ENCODE assay signal across 26 cellular contexts in the genomic region with DNA sequence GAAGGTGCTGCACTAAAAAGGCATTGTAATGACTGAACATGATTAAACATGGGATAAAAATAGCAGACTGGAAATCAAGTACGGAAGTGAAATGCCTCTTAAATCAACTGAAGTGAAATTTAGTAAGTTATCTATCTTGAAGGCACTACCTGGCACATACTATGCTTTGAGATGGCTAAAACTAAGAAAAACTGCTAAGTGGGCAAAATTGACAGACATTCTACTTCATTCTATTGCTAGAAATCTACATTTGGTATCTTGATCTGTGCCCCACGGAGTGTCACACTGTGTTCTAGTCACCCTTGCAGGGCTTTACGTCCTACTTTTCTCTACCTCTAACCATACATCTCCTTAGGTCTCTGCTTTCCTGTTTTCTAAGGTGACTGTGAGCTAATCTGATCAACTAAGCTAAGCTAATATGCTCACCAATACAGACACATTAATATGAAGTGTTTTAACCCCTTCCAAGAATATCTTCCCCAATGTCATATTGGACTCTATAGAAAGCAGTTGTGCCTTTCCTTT. TPM values are rescaled to one million over a fixed set of nuclear protein-coding genes. Genes with fewer than 3 reads are reported as not detected.
"Had no signal": no experiment of that assay in that cellular context is flagged by ENCODE, and none has a peak within 500 bp of the region (broad histone marks: within the 10 kb centered on the region; RNA-seq: fewer than 3 reads in every experiment).

No MANE protein-coding gene starts in this region.

- FAIRE-seq: endothelial cell of umbilical vein, kidney had no signal

- H3K36me3 ChIP-seq: cardiac muscle cell, esophagus muscularis mucosa, gastroesophageal sphincter, heart left ventricle, upper lobe of right lung had no signal

- H3K36me3 Mint-ChIP-seq: activated CD8-positive, alpha-beta memory T cell treated with anti-CD3 and anti-CD28 coated beads, Interleukin-2, amount 10 ng/mL, durations not matched to agents 7 days and 5 days; activated naive CD8-positive, alpha-beta T cell treated with anti-CD3 and anti-CD28 coated beads, Interleukin-2, amount 10 ng/mL, durations not matched to agents 7 days and 5 days had no signal

- ATAC-seq: activated CD8-positive, alpha-beta memory T cell treated with anti-CD3 and anti-CD28 coated beads, Interleukin-2, amount 10 ng/mL, durations not matched to agents 7 days and 5 days; activated T-helper 17 cell treated with anti-CD3 and anti-CD28 coated beads, Interleukin-2, amount 50 U/mL, for 72 hours; gastroesophageal sphincter; heart left ventricle; left lobe of liver; upper lobe of right lung had no signal

- DNase-seq: activated B cell treated with CpG ODN at 0.5 μM for 24 hours; activated CD4-positive, alpha-beta memory T cell treated with anti-CD3 and anti-CD28 coated beads, Interleukin-2, amount 10 ng/mL, durations not matched to agents 7 days and 5 days; activated CD4-positive, alpha-beta T cell treated with anti-CD3 and anti-CD28 coated beads for 4 hours; activated CD8-positive, alpha-beta memory T cell treated with anti-CD3 and anti-CD28 coated beads, Interleukin-2, amount 10 ng/mL, durations not matched to agents 7 days and 5 days; activated naive CD4-positive, alpha-beta T cell treated with Interleukin-2 at 50 U/mL for 16 hours; activated naive CD8-positive, alpha-beta T cell treated with anti-CD3 and anti-CD28 coated beads, Interleukin-2, amount 10 ng/mL, durations not matched to agents 7 days and 5 days; activated T-cell treated with anti-CD3 and anti-CD28 coated beads, Interleukin-2, amount 50 U/mL, for 1 hour; amygdala; dermis blood vessel endothelial cell; effector memory CD4-positive, alpha-beta T cell; heart left ventricle; kidney; mammary epithelial cell; midbrain; nephron progenitor cell; nucleus accumbens; stimulated activated naive CD4-positive, alpha-beta T cell; upper lobe of right lung had no signal

- H3K27ac Mint-ChIP-seq: activated B cell treated with CpG ODN at 0.5 μM for 24 hours; activated CD4-positive, alpha-beta memory T cell treated with anti-CD3 and anti-CD28 coated beads, Interleukin-2, amount 10 ng/mL, durations not matched to agents 7 days and 5 days; activated CD8-positive, alpha-beta memory T cell treated with anti-CD3 and anti-CD28 coated beads, Interleukin-2, amount 10 ng/mL, durations not matched to agents 7 days and 5 days; activated naive CD8-positive, alpha-beta T cell treated with anti-CD3 and anti-CD28 coated beads, Interleukin-2, amount 10 ng/mL, durations not matched to agents 7 days and 5 days; activated T-helper 17 cell treated with anti-CD3 and anti-CD28 coated beads, Interleukin-2, amount 50 U/mL, for 72 hours; nephron progenitor cell had no signal

- H3K27me3 Mint-ChIP-seq: activated B cell treated with CpG ODN at 0.5 μM for 24 hours; activated CD4-positive, alpha-beta memory T cell treated with anti-CD3 and anti-CD28 coated beads, Interleukin-2, amount 10 ng/mL, durations not matched to agents 7 days and 5 days; activated CD8-positive, alpha-beta memory T cell treated with anti-CD3 and anti-CD28 coated beads, Interleukin-2, amount 10 ng/mL, durations not matched to agents 7 days and 5 days; activated naive CD8-positive, alpha-beta T cell treated with anti-CD3 and anti-CD28 coated beads, Interleukin-2, amount 10 ng/mL, durations not matched to agents 7 days and 5 days; activated T-helper 17 cell treated with anti-CD3 and anti-CD28 coated beads, Interleukin-2, amount 50 U/mL, for 72 hours had no signal

- H3K27me3 ChIP-seq: cardiac muscle cell, esophagus muscularis mucosa, gastroesophageal sphincter, heart left ventricle, upper lobe of right lung had no signal

- H3K4me3 ChIP-seq: cardiac muscle cell, esophagus muscularis mucosa, gastroesophageal sphincter, heart left ventricle, upper lobe of right lung had no signal

- H3K4me3 Mint-ChIP-seq: activated B cell treated with CpG ODN at 0.5 μM for 24 hours; activated CD4-positive, alpha-beta memory T cell treated with anti-CD3 and anti-CD28 coated beads, Interleukin-2, amount 10 ng/mL, durations not matched to agents 7 days and 5 days; activated CD8-positive, alpha-beta memory T cell treated with anti-CD3 and anti-CD28 coated beads, Interleukin-2, amount 10 ng/mL, durations not matched to agents 7 days and 5 days; activated naive CD8-positive, alpha-beta T cell treated with anti-CD3 and anti-CD28 coated beads, Interleukin-2, amount 10 ng/mL, durations not matched to agents 7 days and 5 days; activated T-helper 17 cell treated with anti-CD3 and anti-CD28 coated beads, Interleukin-2, amount 50 U/mL, for 72 hours; nephron progenitor cell had no signal

- H3K4me1 ChIP-seq: esophagus muscularis mucosa, gastroesophageal sphincter, upper lobe of right lung had no signal

- H3K4me1 Mint-ChIP-seq: activated CD4-positive, alpha-beta memory T cell treated with anti-CD3 and anti-CD28 coated beads, Interleukin-2, amount 10 ng/mL, durations not matched to agents 7 days and 5 days; activated CD8-positive, alpha-beta memory T cell treated with anti-CD3 and anti-CD28 coated beads, Interleukin-2, amount 10 ng/mL, durations not matched to agents 7 days and 5 days; activated naive CD8-positive, alpha-beta T cell treated with anti-CD3 and anti-CD28 coated beads, Interleukin-2, amount 10 ng/mL, durations not matched to agents 7 days and 5 days; activated T-helper 17 cell treated with anti-CD3 and anti-CD28 coated beads, Interleukin-2, amount 50 U/mL, for 72 hours; nephron progenitor cell had no signal

- H3K9me3 ChIP-seq: esophagus muscularis mucosa, gastroesophageal sphincter, heart left ventricle, upper lobe of right lung had no signal

- H3K27ac ChIP-seq: cardiac muscle cell, esophagus muscularis mucosa, gastroesophageal sphincter, heart left ventricle, upper lobe of right lung had no signal

RNA-seq across cellular contexts. Expression of a gene that starts 4.1 kb away (rescaled TPM):
- total RNA-seq: activated B cell treated with CpG ODN at 0.5 μM for 24 hours; activated CD4-positive, alpha-beta memory T cell treated with anti-CD3 and anti-CD28 coated beads, Interleukin-2, amount 10 ng/mL, durations not matched to agents 7 days and 5 days; activated CD8-positive, alpha-beta memory T cell treated with anti-CD3 and anti-CD28 coated beads, Interleukin-2, amount 10 ng/mL, durations not matched to agents 7 days and 5 days; activated naive CD8-positive, alpha-beta T cell treated with anti-CD3 and anti-CD28 coated beads, Interleukin-2, amount 10 ng/mL, durations not matched to agents 7 days and 5 days; activated T-helper 17 cell treated with anti-CD3 and anti-CD28 coated beads, Interleukin-2, amount 50 U/mL, for 72 hours; cardiac muscle cell; dermis blood vessel endothelial cell; endothelial cell of umbilical vein; esophagus muscularis mucosa; gastroesophageal sphincter; heart left ventricle; kidney; left lobe of liver; mammary epithelial cell; myocyte; renal cortical epithelial cell; upper lobe of right lung had no signal
- polyA plus RNA-seq: cardiac muscle cell, endothelial cell of umbilical vein, heart left ventricle, mammary epithelial cell had no signal
